Comparison of ENCODE assay signal across 8 cellular contexts in genomic region chr19:29671393-29672076, GRCh38. TPM values are rescaled to one million over a fixed set of nuclear protein-coding genes. Genes with fewer than 3 reads are reported as not detected.
DNase-seq lines count a peak whose midpoint lies in the region; ATAC-seq, FAIRE-seq and TF ChIP-seq lines count a peak whose summit lies in the region.

No MANE protein-coding gene starts in this region.

- H3K4me3 Mint-ChIP-seq in activated T-helper 1 cell treated with anti-CD3 and anti-CD28 coated beads, Interleukin-12 subunit alpha, Interleukin-12 subunit beta, Interleukin-2, Interleukin-4 antibody, amounts not matched to agents 30 ng/mL and 10 ng/mL and 1 ng/mL, durations not matched to agents 14 hours and 24 hours and 36 hours = peak overlapping the region; percentile 76

- DNase-seq in NCI-H748 treated with DMSO at 0.1 percent for 48 hours (lab: John Stamatoyannopoulos, UW) (peak; percentile 16), cardiac septum (ENCODE audit: low spot score) (peak; percentile 72), GOT3 (lab: John Stamatoyannopoulos, UW) (no peak), H54 (ENCODE audit: insufficient read length, low spot score) (no peak)
- DNase-seq in activated T-helper 1 cell treated with anti-CD3 and anti-CD28 coated beads, Interleukin-12 subunit alpha, Interleukin-12 subunit beta, Interleukin-2, Interleukin-4 antibody, amounts not matched to agents 30 ng/mL and 10 ng/mL and 1 ng/mL, durations not matched to agents 14 hours and 24 hours and 36 hours (ENCODE audit: low spot score) = peak; percentile 75
- DNase-seq in stimulated activated CD4-positive, alpha-beta T cell treated with anti-CD3 and anti-CD28 coated beads, Interleukin-2, amount 100 ng/mL, for 4 hours (ENCODE audit: low read depth) = peak; percentile 84

- H3K27me3 Mint-ChIP-seq in activated T-helper 1 cell treated with anti-CD3 and anti-CD28 coated beads, Interleukin-12 subunit alpha, Interleukin-12 subunit beta, Interleukin-2, Interleukin-4 antibody, amounts not matched to agents 30 ng/mL and 10 ng/mL and 1 ng/mL, durations not matched to agents 14 hours and 24 hours and 36 hours (ENCODE audit: insufficient read depth) = no peaks in the 10 kb centered on the region

- ATAC-seq in GM18858 (IDR thresholded peaks at IDR 0.05; ENCODE audit: unreplicated experiment) (peak; percentile 61), HG02678 (IDR thresholded peaks at IDR 0.05; ENCODE audit: unreplicated experiment) (peak; percentile 75)

- no peak for TF ChIP-seq POLR2A in H54 (IDR thresholded peaks at IDR 0.05; ENCODE audit: low read depth, low read length)

- intact Hi-C loops in activated T-helper 1 cell treated with anti-CD3 and anti-CD28 coated beads, Interleukin-12 subunit alpha, Interleukin-12 subunit beta, Interleukin-2, Interleukin-4 antibody, amounts not matched to agents 30 ng/mL and 10 ng/mL and 1 ng/mL, durations not matched to agents 14 hours and 24 hours and 36 hours (cut with micrococcal nuclease) = loop anchor here (1.0 kb wide), 1 partner anchor 9 kb away; no protein-coding TSS in a partner anchor
- intact Hi-C loops in cardiac septum (cut with DNase I) = no loop called here

- FAIRE-seq in H54 (lab: Jason Lieb, UNC) = no peak

- peak overlapping the region; percentile 92 for H3K27ac Mint-ChIP-seq in activated T-helper 1 cell treated with anti-CD3 and anti-CD28 coated beads, Interleukin-12 subunit alpha, Interleukin-12 subunit beta, Interleukin-2, Interleukin-4 antibody, amounts not matched to agents 30 ng/mL and 10 ng/mL and 1 ng/mL, durations not matched to agents 14 hours and 24 hours and 36 hours

- peaks cover 58% of the 10 kb centered on the region for H3K36me3 Mint-ChIP-seq in activated T-helper 1 cell treated with anti-CD3 and anti-CD28 coated beads, Interleukin-12 subunit alpha, Interleukin-12 subunit beta, Interleukin-2, Interleukin-4 antibody, amounts not matched to agents 30 ng/mL and 10 ng/mL and 1 ng/mL, durations not matched to agents 14 hours and 24 hours and 36 hours (ENCODE audit: low read depth)

- H3K9me3 Mint-ChIP-seq in activated T-helper 1 cell treated with anti-CD3 and anti-CD28 coated beads, Interleukin-12 subunit alpha, Interleukin-12 subunit beta, Interleukin-2, Interleukin-4 antibody, amounts not matched to agents 30 ng/mL and 10 ng/mL and 1 ng/mL, durations not matched to agents 14 hours and 24 hours and 36 hours = no peaks in the 10 kb centered on the region

- H3K4me1 Mint-ChIP-seq in activated T-helper 1 cell treated with anti-CD3 and anti-CD28 coated beads, Interleukin-12 subunit alpha, Interleukin-12 subunit beta, Interleukin-2, Interleukin-4 antibody, amounts not matched to agents 30 ng/mL and 10 ng/mL and 1 ng/mL, durations not matched to agents 14 hours and 24 hours and 36 hours (ENCODE audit: low read depth) = peaks cover 75% of the 10 kb centered on the region

RNA-seq across cellular contexts. Expression of gene PLEKHF1, which starts 6.3 kb away (rescaled TPM):
- 30.9 and 35.0 TPM in 2 replicates for total RNA-seq in activated T-helper 1 cell treated with anti-CD3 and anti-CD28 coated beads, Interleukin-12 subunit alpha, Interleukin-12 subunit beta, Interleukin-2, Interleukin-4 antibody, amounts not matched to agents 30 ng/mL and 10 ng/mL and 1 ng/mL, durations not matched to agents 14 hours and 24 hours and 36 hours
- total RNA-seq in cardiac septum = 9.5 TPM

RNA-seq across cellular contexts. Expression of gene C19orf12, which starts 43.5 kb away (rescaled TPM):
- total RNA-seq in activated T-helper 1 cell treated with anti-CD3 and anti-CD28 coated beads, Interleukin-12 subunit alpha, Interleukin-12 subunit beta, Interleukin-2, Interleukin-4 antibody, amounts not matched to agents 30 ng/mL and 10 ng/mL and 1 ng/mL, durations not matched to agents 14 hours and 24 hours and 36 hours = 47.9 and 50.2 TPM in 2 replicates
- 38.0 TPM for total RNA-seq in cardiac septum

Comparison
In these comparisons a context has a peak if more than half of its experiments do, and no peak if none do; other contexts are left out.
1. DNase-seq: peak in NCI-H748 treated with DMSO at 0.1 percent for 48 hours (single experiment), activated T-helper 1 cell treated with anti-CD3 and anti-CD28 coated beads, Interleukin-12 subunit alpha, Interleukin-12 subunit beta, Interleukin-2, Interleukin-4 antibody, amounts not matched to agents 30 ng/mL and 10 ng/mL and 1 ng/mL, durations not matched to agents 14 hours and 24 hours and 36 hours (single experiment), cardiac septum (single experiment) and stimulated activated CD4-positive, alpha-beta T cell treated with anti-CD3 and anti-CD28 coated beads, Interleukin-2, amount 100 ng/mL, for 4 hours (single experiment); none in GOT3 (single experiment) and H54 (single experiment).